ENCODE assay signal across 8 cellular contexts in the genomic region with DNA sequence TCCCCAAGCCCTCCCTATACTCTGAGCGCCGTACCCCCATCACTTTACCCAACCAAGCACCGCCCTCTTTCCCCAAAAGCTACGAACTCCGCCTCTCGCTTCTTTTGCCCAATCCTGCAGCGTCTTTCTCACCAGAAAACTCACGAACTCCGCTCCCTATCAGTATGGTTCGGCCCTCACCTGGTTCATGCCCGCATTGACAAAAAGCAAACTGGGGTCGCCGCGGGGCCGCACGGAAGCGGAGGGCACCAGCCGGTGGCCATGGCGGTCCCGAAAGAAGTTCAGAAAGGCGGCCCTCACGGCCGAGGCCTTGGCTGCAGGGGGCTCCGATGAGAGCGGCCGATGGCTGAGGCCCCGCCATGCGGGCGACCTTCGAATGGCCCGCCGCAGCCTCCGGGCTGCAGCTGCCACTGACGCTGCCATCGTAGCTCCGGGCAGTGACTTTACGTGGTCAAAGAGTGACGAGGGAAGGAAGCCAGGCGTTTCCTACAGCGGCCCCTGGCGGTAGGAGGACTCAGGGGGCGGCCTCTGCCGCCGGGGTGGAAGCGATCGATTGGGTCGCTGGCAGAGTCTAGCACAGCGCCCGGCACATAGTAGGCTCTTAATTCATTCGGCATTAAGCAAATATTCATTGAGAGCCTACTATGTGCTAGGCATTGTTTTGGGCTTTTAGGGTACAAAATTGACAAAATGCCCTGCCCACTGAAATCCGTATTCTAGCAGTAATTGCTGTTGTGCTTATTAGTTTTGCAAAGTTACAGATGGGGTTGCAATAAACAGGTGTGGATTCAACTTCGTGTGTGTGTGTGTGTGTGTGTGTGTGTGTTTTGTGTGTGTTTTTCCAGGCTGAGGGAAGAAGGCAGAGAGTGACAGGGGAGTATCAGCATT. TPM values are rescaled to one million over a fixed set of nuclear protein-coding genes. Genes with fewer than 3 reads are reported as not detected.
A peak's percentile ranks its signal among the peaks of the same experiment; 100 is the strongest.
DNase-seq lines count a peak whose midpoint lies in the region; ATAC-seq and TF ChIP-seq lines count a peak whose summit lies in the region.

A gene (minus strand): TSS at position 447 of the 888 bp plus-strand sequence. CDS start 24 bp downstream, at position 423.

- ATAC-seq in GM18868 (IDR thresholded peaks at IDR 0.05; ENCODE audit: unreplicated experiment) (peak; percentile 94), HG03108 (IDR thresholded peaks at IDR 0.05; ENCODE audit: unreplicated experiment) (peak; percentile 87)

- H4K20me1 ChIP-seq in mammary epithelial cell (ENCODE audit: insufficient read depth, low read length) = no peaks in the 10 kb centered on the region
- no peaks in the 10 kb centered on the region for H4K20me1 ChIP-seq in smooth muscle cell (ENCODE audit: low read depth)

- in situ Hi-C loops in mammary epithelial cell (cut with MboI; ENCODE audit: low sequenced_read_pairs in 2 of 2) = no loop called here

- peak within 1 kb of the TSS; percentile 80 for H3K4me2 ChIP-seq in mammary epithelial cell (ENCODE audit: insufficient read depth, low read depth, low read length)
- H3K4me2 ChIP-seq in smooth muscle cell = peak within 1 kb of the TSS; percentile 93

- H3K27ac ChIP-seq in WERI-Rb-1 (peak within 1 kb of the TSS; percentile 89), mammary epithelial cell (ENCODE audit: insufficient read depth, low read depth, low read length) (peak within 1 kb of the TSS; percentile 50), smooth muscle cell (ENCODE audit: low read depth) (peak within 1 kb of the TSS; percentile 43)

- intact Hi-C loops in mammary epithelial cell (cut with micrococcal nuclease) = loop anchor here (1.0 to 2.0 kb wide), 2 partner anchors 26 to 43 kb away; a partner anchor contains a TSS

- peak; percentile 89 for DNase-seq in AG08396 (ENCODE audit: low spot score)
- peak; percentile 90 for DNase-seq in NCI-H2196 (lab: John Stamatoyannopoulos, UW; ENCODE audit: unreplicated experiment)
- peak; percentile 98 for DNase-seq in WERI-Rb-1
- peak; percentile 76 for DNase-seq in mammary epithelial cell
- DNase-seq in iPS-NIHi7 (ENCODE audit: extremely low spot score) = peak; percentile 92
- DNase-seq in smooth muscle cell (lab: John Stamatoyannopoulos, UW; ENCODE audit: unreplicated experiment) = peak; percentile 34

- H2AFZ ChIP-seq in mammary epithelial cell (ENCODE audit: low read depth, low read length) (peak within 1 kb of the TSS; percentile 97), smooth muscle cell (ENCODE audit: low read depth) (peak within 1 kb of the TSS; percentile 97)

- TF ChIP-seq CTCF in WERI-Rb-1 (IDR thresholded peaks at IDR 0.05; ENCODE audit: low read depth, low read length) (peak; percentile 100), mammary epithelial cell (conservative IDR thresholded peaks at IDR 0.05 in 1 of 2, IDR thresholded peaks at IDR 0.05 in 1 of 2; ENCODE audit: extremely low read depth in 1 of 2, insufficient read depth in 1 of 2, low read depth in 1 of 2, low read length in 2 of 2) (peak; percentile 90 to 99), smooth muscle cell (IDR thresholded peaks at IDR 0.05; ENCODE audit: borderline replicate concordance, insufficient read depth, poor library complexity, severe bottlenecking) (peak; percentile 97)

- peaks cover 26% of the 10 kb centered on the region for H3K4me1 ChIP-seq in mammary epithelial cell (ENCODE audit: insufficient read depth, low read length)
- peaks cover 5% of the 10 kb centered on the region for H3K4me1 ChIP-seq in smooth muscle cell (ENCODE audit: low read depth)

- WGBS in mammary epithelial cell (ENCODE audit: low coverage, missing lambda C conversion rate) = under 1% methylated on average over 48 of the region's 52 CpGs
- 4% methylated on average over 52 of the region's 52 CpGs for WGBS in smooth muscle cell (ENCODE audit: low lambda C conversion rate)

- no peaks in the 10 kb centered on the region for H3K27me3 ChIP-seq in WERI-Rb-1 (ENCODE audit: insufficient read depth, low read depth, severe bottlenecking)
- H3K27me3 ChIP-seq in mammary epithelial cell (ENCODE audit: insufficient read depth, low read length) = no peaks in the 10 kb centered on the region
- peaks cover 1% of the 10 kb centered on the region for H3K27me3 ChIP-seq in smooth muscle cell (ENCODE audit: low read depth)

- no peaks in the 10 kb centered on the region for H3F3A ChIP-seq in smooth muscle cell (ENCODE audit: low read depth)

- H3K9ac ChIP-seq in mammary epithelial cell (ENCODE audit: insufficient read depth, low read length) (peak within 1 kb of the TSS; percentile 81), smooth muscle cell (ENCODE audit: low read depth) (peak within 1 kb of the TSS; percentile 87)

- CTCF ChIA-PET in mammary epithelial cell (lab: Charles Lee; ENCODE audit: low non-redundant PET) = interaction anchor here (0.7 kb wide), 1 partner anchor 457 kb away, joined by 5 read pairs; no protein-coding TSS in a partner anchor

- H3K4me3 ChIP-seq in WERI-Rb-1 (ENCODE audit: low read depth, low read length) = peak within 1 kb of the TSS; percentile 75
- H3K4me3 ChIP-seq in mammary epithelial cell (replicated peaks in 1 of 3; ENCODE audit: insufficient read depth in 1 of 3, low read depth in 2 of 3, low read length in 3 of 3) = peak within 1 kb of the TSS; percentile 58 to 78 (median 75)
- H3K4me3 ChIP-seq in smooth muscle cell = peak within 1 kb of the TSS; percentile 97

- H3K79me2 ChIP-seq in mammary epithelial cell (ENCODE audit: insufficient read depth, low read length) (peaks cover 19% of the 10 kb centered on the region), smooth muscle cell (ENCODE audit: low read depth) (peaks cover 12% of the 10 kb centered on the region)

- H3K36me3 ChIP-seq in WERI-Rb-1 (peaks cover 46% of the 10 kb centered on the region), mammary epithelial cell (ENCODE audit: insufficient read depth, low read length) (peaks cover 11% of the 10 kb centered on the region), smooth muscle cell (ENCODE audit: low read depth) (no peaks in the 10 kb centered on the region)

- H3K9me3 ChIP-seq in WERI-Rb-1 (ENCODE audit: severe bottlenecking) = no peaks in the 10 kb centered on the region
- no peaks in the 10 kb centered on the region for H3K9me3 ChIP-seq in mammary epithelial cell (replicated peaks; ENCODE audit: insufficient read depth, low read length)
- H3K9me3 ChIP-seq in smooth muscle cell (replicated peaks; ENCODE audit: low read depth) = no peaks in the 10 kb centered on the region

- dilution Hi-C loops in mammary epithelial cell (cut with HindIII; ENCODE audit: low sequenced_read_pairs) = no loop called here

- BruUV-seq in mammary epithelial cell (replicated peaks; lab: Mats Ljungman, UMichigan) = no TSS peak

RNA-seq across cellular contexts. Expression of the gene that starts here (rescaled TPM):
- total RNA-seq in mammary epithelial cell = 10 to 100 TPM in 1 of 2 donors, 1 to 10 TPM in 1; 9.2 to 16.8 TPM
- 8.5 TPM for polyA plus RNA-seq in mammary epithelial cell
- 6.0 TPM for polyA minus RNA-seq in mammary epithelial cell
- total RNA-seq in smooth muscle cell = 7.5 and 8.6 TPM in 2 replicates
- polyA plus RNA-seq in smooth muscle cell = 15.1 and 21.5 TPM in 2 replicates

Comparison
In these comparisons a context has a peak if more than half of its experiments do, and no peak if none do; other contexts are left out.
1. Peak in every context shown above with its lines: DNase-seq, ATAC-seq, H3K4me3 ChIP-seq and H3K27ac ChIP-seq.
2. DNase-seq: peak in every context shown above with its lines; median percentile 98 in WERI-Rb-1; 92 in iPS-NIHi7; 90 in NCI-H2196; 89 in AG08396; 76 in mammary epithelial cell; 34 in smooth muscle cell.